8 cellular contexts compared by ENCODE assay signal in the genomic region with DNA sequence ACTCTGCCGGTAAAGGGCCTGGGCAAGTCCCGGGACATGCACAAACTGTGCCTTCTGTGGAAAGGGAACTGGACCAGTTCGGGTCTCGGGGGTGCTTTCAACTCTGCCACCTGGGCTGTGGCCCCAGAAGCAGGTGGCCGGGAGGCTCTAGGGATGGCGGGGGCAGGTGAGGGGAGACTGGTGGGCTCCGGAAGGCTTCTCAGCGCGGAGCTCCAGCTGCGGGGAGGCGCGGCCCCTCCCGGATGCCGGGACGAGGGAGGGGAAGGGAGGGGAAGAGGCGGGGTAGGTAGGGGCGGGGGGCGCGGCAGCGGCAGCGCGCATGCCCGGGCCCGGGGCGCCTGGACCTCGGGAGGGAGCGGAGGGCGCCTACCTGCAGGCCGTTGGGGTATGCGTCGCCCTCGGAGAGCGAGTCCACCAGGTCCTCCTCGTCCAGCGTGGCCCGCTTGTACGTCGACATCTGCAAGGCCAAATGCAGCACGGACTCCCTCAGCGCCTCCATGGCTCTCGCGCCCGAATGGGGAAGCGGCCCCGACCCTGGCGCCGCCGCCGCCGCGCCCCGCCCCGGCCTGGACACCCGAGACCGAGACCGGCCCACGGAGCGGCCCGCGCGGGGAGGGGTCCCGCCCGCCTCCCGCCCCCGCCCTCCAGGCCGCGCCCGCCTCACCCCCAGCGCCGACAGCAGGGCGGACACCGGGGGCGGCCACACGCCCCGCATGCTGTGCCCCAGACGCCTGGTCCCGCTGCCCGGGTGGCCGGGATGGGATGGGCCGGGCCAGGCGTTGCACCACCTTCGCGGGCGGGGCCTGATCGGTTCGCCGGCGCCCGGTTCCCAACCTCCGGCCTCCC. TPM values are rescaled to one million over a fixed set of nuclear protein-coding genes. Genes with fewer than 3 reads are reported as not detected.
DNase-seq lines count a peak whose midpoint lies in the region; ATAC-seq and TF ChIP-seq lines count a peak whose summit lies in the region.

A gene (minus strand): TSS at position 764 of the 846 bp plus-strand sequence. CDS start 49 bp downstream, at position 715.

- H3K4me3 Mint-ChIP-seq in activated CD4-positive, alpha-beta T cell treated with anti-CD3 and anti-CD28 coated beads for 36 hours, result peak within 1 kb of the TSS; percentile 86

- no peaks in the 10 kb centered on the region for H3K9me3 Mint-ChIP-seq in activated CD4-positive, alpha-beta T cell treated with anti-CD3 and anti-CD28 coated beads for 36 hours (ENCODE audit: low read depth)

- peaks cover 23% of the 10 kb centered on the region for H3K36me3 Mint-ChIP-seq in activated CD4-positive, alpha-beta T cell treated with anti-CD3 and anti-CD28 coated beads for 36 hours (ENCODE audit: low read depth)

- H3K4me3 ChIP-seq in BLaER1 treated with 17β-estradiol and CSF1 and Interleukin-3, amounts not matched to agents 10 nM and 100 nM, result peak within 1 kb of the TSS; percentile 48 to 74 (median 64)
- H3K4me3 ChIP-seq in duodenal mucosa (ENCODE audit: low read depth in 1 of 2, low read length in 2 of 2), result peak within 1 kb of the TSS; percentile 67 to 71

- DNase-seq in activated CD4-positive, alpha-beta T cell treated with anti-CD3 and anti-CD28 coated beads for 36 hours, result peak; percentile 68
- DNase-seq in lung microvascular endothelial cell (ENCODE audit: low read depth in 2 of 2), result peak; percentile 53 to 73
- peak; percentile 34 for DNase-seq in stimulated activated naive CD4-positive, alpha-beta T cell treated with Interleukin-2 at 50 U/mL for 16 hours (lab: John Stamatoyannopoulos, UW)
- DNase-seq in SHP77 treated with DMSO at 0.1 percent for 48 hours (lab: John Stamatoyannopoulos, UW), result no peak

- peaks cover 0 to 25% (median 10%) of the 10 kb centered on the region in 11 experiments; a peak in 10 of 22 replicates for H4K20me1 ChIP-seq in BLaER1 treated with 17β-estradiol and CSF1 and Interleukin-3, amounts not matched to agents 10 nM and 100 nM

- H3K27ac Mint-ChIP-seq in activated CD4-positive, alpha-beta T cell treated with anti-CD3 and anti-CD28 coated beads for 36 hours, result peak within 1 kb of the TSS; percentile 97

- peak within 1 kb of the TSS; percentile 59 to 87 (median 78); a peak in 21 of 22 replicates for H3K9ac ChIP-seq in BLaER1 treated with 17β-estradiol and CSF1 and Interleukin-3, amounts not matched to agents 10 nM and 100 nM
- peak within 1 kb of the TSS; percentile 47 to 55 for H3K9ac ChIP-seq in duodenal mucosa (ENCODE audit: low read depth in 1 of 2, low read length in 2 of 2)

- intact Hi-C loops in activated CD4-positive, alpha-beta T cell treated with anti-CD3 and anti-CD28 coated beads for 36 hours (cut with DNase I, micrococcal nuclease), result loop anchor here (5.0 kb wide), 4 partner anchors 33 to 1103 kb away; a partner anchor contains a TSS

- peaks cover 0 to 56% (median 0%) of the 10 kb centered on the region in 11 experiments; a peak in 7 of 22 replicates for H3K27me3 ChIP-seq in BLaER1 treated with 17β-estradiol and CSF1 and Interleukin-3, amounts not matched to agents 10 nM and 100 nM
- H3K27me3 ChIP-seq in duodenal mucosa (ENCODE audit: control insufficient read depth in 1 of 2, insufficient read depth in 2 of 2, low read length in 2 of 2), result no peaks in the 10 kb centered on the region

- no peak for TF ChIP-seq EP300 in Ishikawa (IDR thresholded peaks at IDR 0.05; ENCODE audit: borderline replicate concordance)

- H3K36me3 ChIP-seq in BLaER1 treated with 17β-estradiol and CSF1 and Interleukin-3, amounts not matched to agents 10 nM and 100 nM, result no peaks in the 10 kb centered on the region
- H3K36me3 ChIP-seq in duodenal mucosa (ENCODE audit: control insufficient read depth in 1 of 2, insufficient read depth in 2 of 2, low read length in 2 of 2), result peaks cover 0 to 3% of the 10 kb centered on the region in 2 donors

- TF ChIP-seq RAD21 in Ishikawa (IDR thresholded peaks at IDR 0.05; ENCODE audit: low read depth), result no peak; the same call in 1 of the 2 replicates

- ATAC-seq in activated CD4-positive, alpha-beta T cell treated with anti-CD3 and anti-CD28 coated beads for 36 hours, result no peak
- no peak for ATAC-seq in GM19452 (IDR thresholded peaks at IDR 0.05; ENCODE audit: unreplicated experiment)

- POLR2A ChIA-PET in activated CD4-positive, alpha-beta T cell treated with anti-CD3 and anti-CD28 coated beads for 36 hours (lab: Charles Lee), result interaction anchor here (0.5 to 0.9 kb wide), 2 partner anchors 21 to 56 kb away, joined by 3 read pairs; no protein-coding TSS in a partner anchor

- H3K4me1 ChIP-seq in BLaER1 treated with 17β-estradiol and CSF1 and Interleukin-3, amounts not matched to agents 10 nM and 100 nM, result peaks cover 58 to 83% (median 76%) of the 10 kb centered on the region in 10 experiments
- peaks cover 47 to 58% of the 10 kb centered on the region in 2 donors for H3K4me1 ChIP-seq in duodenal mucosa (ENCODE audit: control insufficient read depth in 1 of 2, insufficient read depth in 2 of 2, low read length in 2 of 2)

- H3K9me3 ChIP-seq in BLaER1 treated with 17β-estradiol and CSF1 and Interleukin-3, amounts not matched to agents 10 nM and 100 nM (replicated peaks in 1 of 11), result no peaks in the 10 kb centered on the region
- no peaks in the 10 kb centered on the region for H3K9me3 ChIP-seq in duodenal mucosa (ENCODE audit: control insufficient read depth in 1 of 2, low read length in 2 of 2)

- CTCF ChIA-PET in activated CD4-positive, alpha-beta T cell treated with anti-CD3 and anti-CD28 coated beads for 36 hours (lab: Charles Lee), result interaction anchor here (3.1 to 4.7 kb wide), 2 partner anchors 19 to 43 kb away, joined by 15 to 30 read pairs; no protein-coding TSS in a partner anchor

- no peaks in the 10 kb centered on the region for H3K27me3 Mint-ChIP-seq in activated CD4-positive, alpha-beta T cell treated with anti-CD3 and anti-CD28 coated beads for 36 hours

- peak within 1 kb of the TSS; percentile 92 to 100 (median 98) for H3K4me2 ChIP-seq in BLaER1 treated with 17β-estradiol and CSF1 and Interleukin-3, amounts not matched to agents 10 nM and 100 nM

- peak within 1 kb of the TSS in 10 of 11 experiments; percentile 47 to 95 (median 75); a peak in 19 of 22 replicates for H3K27ac ChIP-seq in BLaER1 treated with 17β-estradiol and CSF1 and Interleukin-3, amounts not matched to agents 10 nM and 100 nM
- peak within 1 kb of the TSS; percentile 5 for H3K27ac ChIP-seq in duodenal mucosa (ENCODE audit: low read depth, low read length)

- H3K4me1 Mint-ChIP-seq in activated CD4-positive, alpha-beta T cell treated with anti-CD3 and anti-CD28 coated beads for 36 hours, result peaks cover 61% of the 10 kb centered on the region

TF ChIP-seq in Ishikawa, 13 proteins besides CTCF, POLR2A, EP300 and RAD21:
- TF ChIP-seq, protein P1, sequence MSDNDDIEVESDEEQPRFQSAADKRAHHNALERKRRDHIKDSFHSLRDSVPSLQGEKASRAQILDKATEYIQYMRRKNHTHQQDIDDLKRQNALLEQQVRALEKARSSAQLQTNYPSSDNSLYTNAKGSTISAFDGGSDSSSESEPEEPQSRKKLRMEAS (IDR thresholded peaks at IDR 0.05), result peak; percentile 64
- TF ChIP-seq ZBTB7A (IDR thresholded peaks at IDR 0.05; ENCODE audit: low read depth) (peak; percentile 88), TCF12 (IDR thresholded peaks at IDR 0.05; ENCODE audit: low read depth) (no peak), YY1 (IDR thresholded peaks at IDR 0.05; ENCODE audit: low read depth) (no peak), NFIC (IDR thresholded peaks at IDR 0.05) (no peak), CEBPB (IDR thresholded peaks at IDR 0.05) (no peak), TAF1 (IDR thresholded peaks at IDR 0.05; ENCODE audit: low read depth) (no peak), TEAD4 (IDR thresholded peaks at IDR 0.05) (no peak), CREB1 (IDR thresholded peaks at IDR 0.05; ENCODE audit: low read depth) (no peak), EGR1 (IDR thresholded peaks at IDR 0.05) (peak; percentile 81)
- TF ChIP-seq, protein P2, sequence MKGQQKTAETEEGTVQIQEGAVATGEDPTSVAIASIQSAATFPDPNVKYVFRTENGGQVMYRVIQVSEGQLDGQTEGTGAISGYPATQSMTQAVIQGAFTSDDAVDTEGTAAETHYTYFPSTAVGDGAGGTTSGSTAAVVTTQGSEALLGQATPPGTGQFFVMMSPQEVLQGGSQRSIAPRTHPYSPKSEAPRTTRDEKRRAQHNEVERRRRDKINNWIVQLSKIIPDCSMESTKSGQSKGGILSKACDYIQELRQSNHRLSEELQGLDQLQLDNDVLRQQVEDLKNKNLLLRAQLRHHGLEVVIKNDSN (IDR thresholded peaks at IDR 0.05), result no peak
- TF ChIP-seq, protein P3, sequence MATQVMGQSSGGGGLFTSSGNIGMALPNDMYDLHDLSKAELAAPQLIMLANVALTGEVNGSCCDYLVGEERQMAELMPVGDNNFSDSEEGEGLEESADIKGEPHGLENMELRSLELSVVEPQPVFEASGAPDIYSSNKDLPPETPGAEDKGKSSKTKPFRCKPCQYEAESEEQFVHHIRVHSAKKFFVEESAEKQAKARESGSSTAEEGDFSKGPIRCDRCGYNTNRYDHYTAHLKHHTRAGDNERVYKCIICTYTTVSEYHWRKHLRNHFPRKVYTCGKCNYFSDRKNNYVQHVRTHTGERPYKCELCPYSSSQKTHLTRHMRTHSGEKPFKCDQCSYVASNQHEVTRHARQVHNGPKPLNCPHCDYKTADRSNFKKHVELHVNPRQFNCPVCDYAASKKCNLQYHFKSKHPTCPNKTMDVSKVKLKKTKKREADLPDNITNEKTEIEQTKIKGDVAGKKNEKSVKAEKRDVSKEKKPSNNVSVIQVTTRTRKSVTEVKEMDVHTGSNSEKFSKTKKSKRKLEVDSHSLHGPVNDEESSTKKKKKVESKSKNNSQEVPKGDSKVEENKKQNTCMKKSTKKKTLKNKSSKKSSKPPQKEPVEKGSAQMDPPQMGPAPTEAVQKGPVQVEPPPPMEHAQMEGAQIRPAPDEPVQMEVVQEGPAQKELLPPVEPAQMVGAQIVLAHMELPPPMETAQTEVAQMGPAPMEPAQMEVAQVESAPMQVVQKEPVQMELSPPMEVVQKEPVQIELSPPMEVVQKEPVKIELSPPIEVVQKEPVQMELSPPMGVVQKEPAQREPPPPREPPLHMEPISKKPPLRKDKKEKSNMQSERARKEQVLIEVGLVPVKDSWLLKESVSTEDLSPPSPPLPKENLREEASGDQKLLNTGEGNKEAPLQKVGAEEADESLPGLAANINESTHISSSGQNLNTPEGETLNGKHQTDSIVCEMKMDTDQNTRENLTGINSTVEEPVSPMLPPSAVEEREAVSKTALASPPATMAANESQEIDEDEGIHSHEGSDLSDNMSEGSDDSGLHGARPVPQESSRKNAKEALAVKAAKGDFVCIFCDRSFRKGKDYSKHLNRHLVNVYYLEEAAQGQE (IDR thresholded peaks at IDR 0.05; ENCODE audit: low read depth), result no peak
TF ChIP-seq in Ishikawa: peak in this region for 3.

RNA-seq across cellular contexts. Expression of the gene that starts here (rescaled TPM):
- total RNA-seq in activated CD4-positive, alpha-beta T cell treated with anti-CD3 and anti-CD28 coated beads for 36 hours, result 100 to 1,000 TPM; 130 to 162 TPM
- total RNA-seq in lung microvascular endothelial cell, result 93.1 and 121 TPM in 2 replicates
